Comparison of ENCODE assay signal across 9 cellular contexts in genomic region chr12:26121323-26121740, GRCh38. TPM values are rescaled to one million over a fixed set of nuclear protein-coding genes. Genes with fewer than 3 reads are reported as not detected.
A peak's percentile ranks its signal among the peaks of the same experiment; 100 is the strongest.
DNase-seq lines count a peak whose midpoint lies in the region; ATAC-seq, FAIRE-seq and TF ChIP-seq lines count a peak whose summit lies in the region.
"Had no signal": no experiment of that assay in that cellular context is flagged by ENCODE, and none has a peak within 500 bp of the region (broad histone marks: within the 10 kb centered on the region; RNA-seq: fewer than 3 reads in every experiment).

No MANE protein-coding gene starts in this region.

- peak overlapping the region; percentile 82 to 97 (median 87) for H3K4me3 Mint-ChIP-seq in naive B cell

- no peak for TF ChIP-seq POLR2A in A549 (IDR thresholded peaks at IDR 0.05; ENCODE audit: low read length)

- CTCF ChIA-PET in A549 (lab: Yijun Ruan, JAX): interaction anchor here (1.1 to 7.7 kb wide), 11 partner anchors 11 to 581 kb away, joined by 3 to 110 read pairs (median 6); no protein-coding TSS in a partner anchor
- CTCF ChIA-PET in mammary epithelial cell (lab: Charles Lee; ENCODE audit: low non-redundant PET): interaction anchor here (0.5 kb wide), 1 partner anchor 895 kb away, joined by 4 read pairs; no protein-coding TSS in a partner anchor

- H3K9me3 ChIP-seq in A549 (no peaks in the 10 kb centered on the region), HUES48 (ENCODE audit: control insufficient read depth, insufficient read depth, low read length) (no peaks in the 10 kb centered on the region), mammary epithelial cell (replicated peaks; ENCODE audit: insufficient read depth, low read length) (no peaks in the 10 kb centered on the region)

- dilution Hi-C loops in mammary epithelial cell (cut with HindIII; ENCODE audit: low sequenced_read_pairs): loop anchor here (5.0 to 10.0 kb wide), 2 partner anchors 123 to 166 kb away; no protein-coding TSS in a partner anchor

- no peak for TF ChIP-seq EP300 in A549 (IDR thresholded peaks at IDR 0.05)

- H3K9ac ChIP-seq in HUES48 (ENCODE audit: low read depth, low read length) (no peak overlapping the region), mammary epithelial cell (ENCODE audit: insufficient read depth, low read length) (peak overlapping the region; percentile 67)

- no peaks in the 10 kb centered on the region for H4K20me1 ChIP-seq in mammary epithelial cell (ENCODE audit: insufficient read depth, low read length)

- H3K4me2 ChIP-seq in A549 (peak overlapping the region; percentile 95; the same call in 2 of the 3 replicates), mammary epithelial cell (ENCODE audit: insufficient read depth, low read depth, low read length) (peak overlapping the region; percentile 86)

- H3K27ac ChIP-seq in A549: no peak overlapping the region
- H3K27ac ChIP-seq in HUES48 (ENCODE audit: low read depth, low read length): no peak overlapping the region
- peak overlapping the region; percentile 58 for H3K27ac ChIP-seq in mammary epithelial cell (ENCODE audit: insufficient read depth, low read depth, low read length)

- no peak for FAIRE-seq in A549 (lab: Jason Lieb, UNC)

- H3K36me3 ChIP-seq in HUES48 (ENCODE audit: control insufficient read depth, insufficient read depth, low read length): no peaks in the 10 kb centered on the region
- no peaks in the 10 kb centered on the region for H3K36me3 ChIP-seq in mammary epithelial cell (ENCODE audit: insufficient read depth, low read length)

- peaks cover 17% of the 10 kb centered on the region; the same call in 1 of the 3 replicates for H3K4me1 ChIP-seq in A549
- peaks cover 38% of the 10 kb centered on the region for H3K4me1 ChIP-seq in HUES48 (ENCODE audit: control insufficient read depth, insufficient read depth, low read length)
- H3K4me1 ChIP-seq in mammary epithelial cell (ENCODE audit: insufficient read depth, low read length): peaks cover 39% of the 10 kb centered on the region

- peaks cover 38% of the 10 kb centered on the region for H3K79me2 ChIP-seq in mammary epithelial cell (ENCODE audit: insufficient read depth, low read length)

- peaks cover 0 to 16% (median 12%) of the 10 kb centered on the region in 3 donors for H3K27me3 Mint-ChIP-seq in naive B cell

- TF ChIP-seq CTCF in A549 (IDR thresholded peaks at IDR 0.05): no peak
- no peak for TF ChIP-seq CTCF in mammary epithelial cell (conservative IDR thresholded peaks at IDR 0.05 in 1 of 2, IDR thresholded peaks at IDR 0.05 in 1 of 2; ENCODE audit: extremely low read depth in 1 of 2, insufficient read depth in 1 of 2, low read depth in 1 of 2, low read length in 2 of 2)

- intact Hi-C loops in mammary epithelial cell (cut with micrococcal nuclease): loop anchor here (5.0 to 10.0 kb wide), 2 partner anchors 571 to 713 kb away; partner anchors contain the start of gene ITPR2

- no TSS peak for BruUV-seq in mammary epithelial cell (replicated peaks; lab: Mats Ljungman, UMichigan)

- H3K4me1 Mint-ChIP-seq in naive B cell: peaks cover 41 to 61% (median 57%) of the 10 kb centered on the region in 3 donors

- no peaks in the 10 kb centered on the region for H3K36me3 Mint-ChIP-seq in naive B cell

- H2AFZ ChIP-seq in mammary epithelial cell (ENCODE audit: low read depth, low read length): peak overlapping the region; percentile 69

- peak overlapping the region in 4 of 6 donors; percentile 7 to 87 (median 22) for H3K27ac Mint-ChIP-seq in naive B cell

- ATAC-seq in A549: no peak
- ATAC-seq in naive B cell (ENCODE audit: low read depth in 2 of 2): peak in 1 of 2 donors; percentile 2
- ATAC-seq in GM19035 (IDR thresholded peaks at IDR 0.05; ENCODE audit: unreplicated experiment): no peak
- ATAC-seq in HG03565 (IDR thresholded peaks at IDR 0.05; ENCODE audit: unreplicated experiment): no peak

- in situ Hi-C loops in mammary epithelial cell (cut with MboI; ENCODE audit: low sequenced_read_pairs in 2 of 2): loop anchor here in 1 of 2 donors (10.0 to 25.0 kb wide), 2 partner anchors 173 to 516 kb away; no protein-coding TSS in a partner anchor

- H3K27me3 ChIP-seq in HUES48 (ENCODE audit: control insufficient read depth, insufficient read depth, low read length): peaks cover 89% of the 10 kb centered on the region
- H3K27me3 ChIP-seq in mammary epithelial cell (ENCODE audit: insufficient read depth, low read length): no peaks in the 10 kb centered on the region

- WGBS in A549 (ENCODE audit: missing lambda C conversion rate): 90% methylated on average over 8 of the region's 8 CpGs
- WGBS in mammary epithelial cell (ENCODE audit: low coverage, missing lambda C conversion rate): 3% methylated on average over 8 of the region's 8 CpGs

- DNase-seq in A549 (ENCODE audit: low read depth in 1 of 2, low spot score in 1 of 2): no peak
- DNase-seq in mammary epithelial cell: peak; percentile 44
- no peak for DNase-seq in naive B cell
- DNase-seq in NAMALWA (ENCODE audit: low spot score): no peak
- no peak for DNase-seq in retina
- DNase-seq: NCI-H2171 had no signal

- H3K9me3 Mint-ChIP-seq in naive B cell: no peaks in the 10 kb centered on the region

- H3K4me3 ChIP-seq in A549: no peak overlapping the region; the same call in 2 of the 3 replicates
- peak overlapping the region; percentile 59 for H3K4me3 ChIP-seq in HUES48 (ENCODE audit: low read depth, low read length)
- peak overlapping the region; percentile 19 to 88 (median 63) for H3K4me3 ChIP-seq in mammary epithelial cell (replicated peaks in 1 of 3; ENCODE audit: insufficient read depth in 1 of 3, low read depth in 2 of 3, low read length in 3 of 3)

- POLR2A ChIA-PET in A549 (lab: Yijun Ruan, JAX): interaction anchor here (4.7 kb wide), 1 partner anchor 153 kb away, joined by 28 read pairs; no protein-coding TSS in a partner anchor

- no peak for TF ChIP-seq RAD21 in A549 (conservative IDR thresholded peaks at IDR 0.05 in 1 of 2, IDR thresholded peaks at IDR 0.05 in 1 of 2)

TF ChIP-seq in A549, 52 proteins besides CTCF, POLR2A, EP300 and RAD21:
- no peak for TF ChIP-seq MAX (IDR thresholded peaks at IDR 0.05)
- no peak for TF ChIP-seq CEBPB (IDR thresholded peaks at IDR 0.05)
- no peak for TF ChIP-seq MAFK (IDR thresholded peaks at IDR 0.05; ENCODE audit: partially characterized antibody)
- no peak for TF ChIP-seq NFE2L2 (conservative IDR thresholded peaks at IDR 0.05; ENCODE audit: low read length)
- no peak for TF ChIP-seq HES2 (IDR thresholded peaks at IDR 0.05)
- no peak for TF ChIP-seq PHF8 (IDR thresholded peaks at IDR 0.05; ENCODE audit: borderline replicate concordance, low read depth)
- no peak for TF ChIP-seq MAZ (IDR thresholded peaks at IDR 0.05; ENCODE audit: borderline replicate concordance, low read depth, low read length)
- TF ChIP-seq ELK1 (IDR thresholded peaks at IDR 0.05; ENCODE audit: low read depth, low read length): no peak
- TF ChIP-seq TP53 (CRISPR knock-in tag; IDR thresholded peaks at IDR 0.05): no peak
- no peak for TF ChIP-seq CBX8 (IDR thresholded peaks at IDR 0.05)
- TF ChIP-seq ESRRA (IDR thresholded peaks at IDR 0.05; ENCODE audit: borderline replicate concordance, low read length): no peak
- TF ChIP-seq SREBF2 (IDR thresholded peaks at IDR 0.05): no peak
- no peak for TF ChIP-seq GATA3 (IDR thresholded peaks at IDR 0.05; ENCODE audit: borderline replicate concordance)

RNA-seq across cellular contexts. Expression of gene BHLHE41, which starts 3.5 kb away (rescaled TPM):
- polyA plus RNA-seq in A549 (2011; rRNA removed) (0.22 and 0.41 TPM in 2 replicates), A549 (2017; fragmentation: RNase III; extraction: RNeasy Plus Mini Kit Qiagen cat#74134 plus additional on column Dnase treatment) (0.52 to 1.1 TPM (median 0.81 TPM) in 3 replicates), mammary epithelial cell (24.6 TPM), naive B cell (ENCODE audit: low read depth in 6 of 6) (1 to 10 TPM in 4 of 6 donors, under 1 TPM in 1, not detected in 1; 0.56 to 5.7 (median 2.3) TPM)
- 0.09 and 0.17 TPM in 2 replicates for polyA plus RNA-seq in A549 (2012; cell fraction: cytosol; rRNA removed)
- 0.32 and 0.42 TPM in 2 replicates for polyA plus RNA-seq in A549 (2012; cell fraction: nucleus; rRNA removed)
- not detected in 2 replicates for polyA minus RNA-seq in A549 (2011; rRNA and poly(A)+ RNA removed)
- 10 to 100 TPM; 18.1 to 19.2 TPM for total RNA-seq in mammary epithelial cell
- 117 TPM for polyA minus RNA-seq in mammary epithelial cell
